Comparison of ENCODE assay signal across 10 cellular contexts in genomic region chr12:67388331-67389163, GRCh38.
DNase-seq lines count a peak whose midpoint lies in the region; ATAC-seq, FAIRE-seq and TF ChIP-seq lines count a peak whose summit lies in the region.
"Had no signal": no experiment of that assay in that cellular context is flagged by ENCODE, and none has a peak within 500 bp of the region (broad histone marks: within the 10 kb centered on the region; RNA-seq: fewer than 3 reads in every experiment).

No MANE protein-coding gene starts in this region.

- H3K27me3 ChIP-seq in GM06990 (replicated peaks; ENCODE audit: control insufficient read depth, insufficient read depth, low read length) (no peaks in the 10 kb centered on the region), K562 (ENCODE audit: control insufficient read depth in 2 of 2, insufficient read depth in 2 of 2, low read length in 2 of 2) (peaks cover 0 to 2% of the 10 kb centered on the region in 2 experiments; a peak in 2 of 5 replicates), neural cell (ENCODE audit: insufficient read depth, low read depth, low read length) (no peaks in the 10 kb centered on the region), breast epithelium (no peaks in the 10 kb centered on the region)

- POLR2A ChIA-PET in K562 (lab: Yijun Ruan, JAX), result no interaction called here

- H3K9ac ChIP-seq in K562 (ENCODE audit: insufficient read depth in 1 of 2, low read depth in 2 of 2, low read length in 2 of 2), result no peak overlapping the region
- no peak overlapping the region for H3K9ac ChIP-seq in neural cell (ENCODE audit: low read length)

- H3K79me2 ChIP-seq in K562 (ENCODE audit: control insufficient read depth, insufficient read depth, low read length) (no peaks in the 10 kb centered on the region), neural cell (replicated peaks; ENCODE audit: insufficient read depth, low read length) (no peaks in the 10 kb centered on the region)

- no peaks in the 10 kb centered on the region for H3F3A ChIP-seq in neural cell (ENCODE audit: insufficient read depth, low read length, poor library complexity, severe bottlenecking)

- TF ChIP-seq RAD21 in K562 (CRISPR knock-in tag; conservative IDR thresholded peaks at IDR 0.05 in 1 of 2, IDR thresholded peaks at IDR 0.05 in 1 of 2) (no peak), neural cell (conservative IDR thresholded peaks at IDR 0.05) (no peak)

- intact Hi-C loops in K562 (cut with micrococcal nuclease), result no loop called here
- intact Hi-C loops in mucosa of descending colon (cut with DNase I, micrococcal nuclease), result no loop called here
- intact Hi-C loops in breast epithelium (cut with DNase I; ENCODE audit: low total_unique reads), result no loop called here

- TF ChIP-seq CTCF in GM06990 (IDR thresholded peaks at IDR 0.05; ENCODE audit: insufficient read depth, low read length, poor library complexity, severe bottlenecking), result peak; percentile 16
- TF ChIP-seq CTCF in K562 (IDR thresholded peaks at IDR 0.05 in 2 of 3, conservative IDR thresholded peaks at IDR 0.05 in 1 of 3; ENCODE audit: insufficient read depth in 2 of 3, low read depth in 1 of 3, low read length in 3 of 3), result no peak
- TF ChIP-seq CTCF in neural cell (IDR thresholded peaks at IDR 0.05; ENCODE audit: poor library complexity, severe bottlenecking), result peak; percentile 44
- no peak for TF ChIP-seq CTCF in mucosa of descending colon (IDR thresholded peaks at IDR 0.05)
- no peak for TF ChIP-seq CTCF in breast epithelium (IDR thresholded peaks at IDR 0.05)

- no peak overlapping the region for H3K27ac ChIP-seq in K562 (ENCODE audit: extremely low read depth, low read depth, low read length)
- no peak overlapping the region for H3K27ac ChIP-seq in neural cell (ENCODE audit: low read length)
- no peak overlapping the region for H3K27ac ChIP-seq in breast epithelium

- ATAC-seq in K562, result peak; percentile 57; the same call in 2 of the 3 replicates
- no peak for ATAC-seq in mucosa of descending colon
- no peak for ATAC-seq in GM18873 (IDR thresholded peaks at IDR 0.05; ENCODE audit: low FRiP score, unreplicated experiment)

- no peak for DNase-seq in GM06990 (ENCODE audit: extremely low read depth, insufficient read length)
- DNase-seq in KBM-7, result peak; percentile 3
- peak in 1 of 4 experiments; percentile 6 for DNase-seq in K562 (ENCODE audit: extremely low read depth in 1 of 4, low spot score in 3 of 4)
- no peak for DNase-seq in activated CD8-positive, alpha-beta memory T cell treated with anti-CD3 and anti-CD28 coated beads, Interleukin-2, amount 50 U/mL, for 48 hours
- no peak for DNase-seq in mucosa of descending colon
- DNase-seq in breast epithelium (ENCODE audit: low spot score in 2 of 2), result no peak
- DNase-seq: activated gamma-delta T cell treated with Interleukin-2 at 50 U/mL for 16 hours had no signal

- H3K4me3 ChIP-seq in GM06990 (replicated peaks; ENCODE audit: low read depth, low read length) (no peak overlapping the region), K562 (no peak overlapping the region), neural cell (ENCODE audit: low read length) (no peak overlapping the region), mucosa of descending colon (no peak overlapping the region), breast epithelium (no peak overlapping the region)

- H3K4me1 ChIP-seq in K562 (replicated peaks in 1 of 2; ENCODE audit: control insufficient read depth in 2 of 2, insufficient read depth in 2 of 2, low read length in 2 of 2) (no peaks in the 10 kb centered on the region), mucosa of descending colon (ENCODE audit: low read depth) (no peaks in the 10 kb centered on the region), breast epithelium (no peaks in the 10 kb centered on the region)

- no peaks in the 10 kb centered on the region for H4K20me1 ChIP-seq in K562 (replicated peaks; ENCODE audit: control insufficient read depth, insufficient read depth, low read length)
- H4K20me1 ChIP-seq in neural cell (ENCODE audit: insufficient read depth), result no peaks in the 10 kb centered on the region

- TF ChIP-seq POLR2A in K562 (conservative IDR thresholded peaks at IDR 0.05) (no peak), breast epithelium (IDR thresholded peaks at IDR 0.05) (no peak)

- no peak for FAIRE-seq in K562 (lab: Jason Lieb, UNC)
- FAIRE-seq: endometrium had no signal

- H3K36me3 ChIP-seq in GM06990 (ENCODE audit: control insufficient read depth, insufficient read depth, low read length) (no peaks in the 10 kb centered on the region), K562 (ENCODE audit: control insufficient read depth, insufficient read depth, low read length) (no peaks in the 10 kb centered on the region), neural cell (ENCODE audit: insufficient read depth, low read length) (no peaks in the 10 kb centered on the region), mucosa of descending colon (ENCODE audit: low read depth) (no peaks in the 10 kb centered on the region), breast epithelium (no peaks in the 10 kb centered on the region)

- CTCF ChIA-PET in K562 (lab: Yijun Ruan, JAX; ENCODE audit: low intra/inter-chr PET ratio), result no interaction called here

- H3K9me1 ChIP-seq in K562 (ENCODE audit: control insufficient read depth, insufficient read depth, low read length), result no peaks in the 10 kb centered on the region

- 0% methylated on average over 4 of the region's 4 CpGs for WGBS in K562 (ENCODE audit: insufficient coverage, low coverage, missing lambda C conversion rate)

- H3K9me3 ChIP-seq in K562 (replicated peaks; ENCODE audit: control insufficient read depth, insufficient read depth, low read depth, low read length) (no peaks in the 10 kb centered on the region), neural cell (ENCODE audit: low read length) (no peaks in the 10 kb centered on the region), mucosa of descending colon (no peaks in the 10 kb centered on the region), breast epithelium (no peaks in the 10 kb centered on the region)

- in situ Hi-C loops in KBM-7 (cut with MboI; ENCODE audit: low pct_unique_long_range_greater_than_20kb, low sequenced_read_pairs) (no loop called here), K562 (cut with MboI) (no loop called here)

- H3K9me2 ChIP-seq in neural cell (ENCODE audit: insufficient read depth, low read length), result no peaks in the 10 kb centered on the region

- TF ChIP-seq EP300 in K562 (IDR thresholded peaks at IDR 0.05; ENCODE audit: low read length) (no peak), neural cell (conservative IDR thresholded peaks at IDR 0.05; ENCODE audit: poor library complexity, severe bottlenecking) (no peak)

- no TSS peak for BruUV-seq in K562 (replicated peaks; lab: Mats Ljungman, UMichigan)

- H2AFZ ChIP-seq in K562 (ENCODE audit: low read depth, low read length) (no peak overlapping the region), neural cell (ENCODE audit: low read depth, low read length) (no peak overlapping the region)

- H3K4me2 ChIP-seq in K562 (ENCODE audit: insufficient read depth, low read length) (no peak overlapping the region), neural cell (ENCODE audit: low read length) (no peak overlapping the region)

TF ChIP-seq in K562, 482 proteins besides CTCF, POLR2A, EP300 and RAD21 (continues in another document):
- TF ChIP-seq GATAD2A (IDR thresholded peaks at IDR 0.05), result no peak
- TF ChIP-seq SRSF9 (IDR thresholded peaks at IDR 0.05; ENCODE audit: borderline replicate concordance, low read depth, low read length), result no peak

TF ChIP-seq in neural cell, 6 proteins besides CTCF, POLR2A, EP300 and RAD21:
- TF ChIP-seq MXI1 (conservative IDR thresholded peaks at IDR 0.05; ENCODE audit: poor library complexity, severe bottlenecking) (no peak), SMC3 (conservative IDR thresholded peaks at IDR 0.05; ENCODE audit: poor library complexity) (no peak), REST (IDR thresholded peaks at IDR 0.05; ENCODE audit: borderline replicate concordance) (no peak), POLR2AphosphoS5 (IDR thresholded peaks at IDR 0.05) (no peak), TAF1 (IDR thresholded peaks at IDR 0.05; ENCODE audit: low read depth) (no peak), EZH2 (IDR thresholded peaks at IDR 0.05; ENCODE audit: borderline replicate concordance, insufficient read depth, low read length, poor library complexity, severe bottlenecking) (no peak)

Comparison
In these comparisons a context has a peak if more than half of its experiments do, and no peak if none do; other contexts are left out.
1. CTCF ChIP-seq: peak in GM06990 (single experiment) and neural cell (single experiment); none in K562 (0 of 3), mucosa of descending colon (single experiment) and breast epithelium (0 of 3).